Comparison of ENCODE assay signal across 1 cellular context in genomic region chr4:38223801-38224236, GRCh38.
TF ChIP-seq lines count a peak whose summit lies in the region.

No MANE protein-coding gene starts in this region.

TF ChIP-seq in HepG2, 621 proteins besides CTCF, POLR2A, EP300 and RAD21 (continued from another document and continues in another):
- TF ChIP-seq CERS6 (CRISPR knock-in tag; IDR thresholded peaks at IDR 0.05) (no peak), EHMT2 (IDR thresholded peaks at IDR 0.05; ENCODE audit: borderline replicate concordance, low read depth, low read length) (no peak), CREB1 (IDR thresholded peaks at IDR 0.05) (no peak), CREB1 (CRISPR knock-in tag; IDR thresholded peaks at IDR 0.05) (peak; percentile 72), ZFP91 (CRISPR knock-in tag; IDR thresholded peaks at IDR 0.05; ENCODE audit: borderline replicate concordance) (no peak), PRDM10 (CRISPR knock-in tag; IDR thresholded peaks at IDR 0.05; ENCODE audit: low read depth) (no peak), HCFC1 (IDR thresholded peaks at IDR 0.05; ENCODE audit: low read depth, low read length) (no peak), ZNF281 (CRISPR knock-in tag; IDR thresholded peaks at IDR 0.05; ENCODE audit: borderline replicate concordance) (no peak), SIX1 (CRISPR knock-in tag; IDR thresholded peaks at IDR 0.05; ENCODE audit: borderline replicate concordance) (no peak), ZNF670 (CRISPR knock-in tag; IDR thresholded peaks at IDR 0.05; ENCODE audit: borderline replicate concordance) (no peak), HNRNPH1 (optimal IDR thresholded peaks at IDR 0.05; ENCODE audit: low read depth, low read length) (no peak), ZNF260 (CRISPR knock-in tag; IDR thresholded peaks at IDR 0.05; ENCODE audit: borderline replicate concordance, low read depth) (no peak), IKZF4 (CRISPR knock-in tag; IDR thresholded peaks at IDR 0.05; ENCODE audit: borderline replicate concordance, low read depth, not compliant biosample characterization) (no peak), ZNF12 (CRISPR knock-in tag; IDR thresholded peaks at IDR 0.05) (no peak), POLR2G (IDR thresholded peaks at IDR 0.05; ENCODE audit: low read depth, low read length) (peak; percentile 57; the same call in 1 of the 2 replicates), PHF21A (CRISPR knock-in tag; IDR thresholded peaks at IDR 0.05) (0 out of 2 replicates have a peak, but pooled peaks have one; percentile 44), BHLHE40 (IDR thresholded peaks at IDR 0.05; ENCODE audit: low read length) (no peak), SP140L (CRISPR knock-in tag; IDR thresholded peaks at IDR 0.05; ENCODE audit: borderline replicate concordance) (no peak), YEATS2 (CRISPR knock-in tag; IDR thresholded peaks at IDR 0.05; ENCODE audit: borderline replicate concordance) (no peak), KLF6 (CRISPR knock-in tag; IDR thresholded peaks at IDR 0.05) (no peak), ZNF441 (CRISPR knock-in tag; IDR thresholded peaks at IDR 0.05; ENCODE audit: borderline replicate concordance) (no peak), AHDC1 (CRISPR knock-in tag; IDR thresholded peaks at IDR 0.05; ENCODE audit: borderline replicate concordance) (peak; percentile 22; the same call in 1 of the 2 replicates), POGZ (CRISPR knock-in tag; IDR thresholded peaks at IDR 0.05) (peak; percentile 48; the same call in 1 of the 2 replicates), YY1 (IDR thresholded peaks at IDR 0.05; ENCODE audit: insufficient read depth, insufficient replicate concordance, low read depth, low read length) (peak; percentile 7), HOMEZ (CRISPR knock-in tag; IDR thresholded peaks at IDR 0.05; ENCODE audit: low read depth) (peak; percentile 69; the same call in 1 of the 2 replicates), SALL2 (CRISPR knock-in tag; IDR thresholded peaks at IDR 0.05) (no peak), TCF7 (IDR thresholded peaks at IDR 0.05; ENCODE audit: low read depth) (peak; percentile 72), ZBTB7B (CRISPR knock-in tag; IDR thresholded peaks at IDR 0.05) (peak; percentile 58; the same call in 1 of the 2 replicates), ZNF343 (CRISPR knock-in tag; IDR thresholded peaks at IDR 0.05) (no peak), CHD2 (IDR thresholded peaks at IDR 0.05; ENCODE audit: low read depth, low read length) (no peak), TCF7L2 (IDR thresholded peaks at IDR 0.05; ENCODE audit: low read depth, low read length) (no peak)
- TF ChIP-seq, protein P1, sequence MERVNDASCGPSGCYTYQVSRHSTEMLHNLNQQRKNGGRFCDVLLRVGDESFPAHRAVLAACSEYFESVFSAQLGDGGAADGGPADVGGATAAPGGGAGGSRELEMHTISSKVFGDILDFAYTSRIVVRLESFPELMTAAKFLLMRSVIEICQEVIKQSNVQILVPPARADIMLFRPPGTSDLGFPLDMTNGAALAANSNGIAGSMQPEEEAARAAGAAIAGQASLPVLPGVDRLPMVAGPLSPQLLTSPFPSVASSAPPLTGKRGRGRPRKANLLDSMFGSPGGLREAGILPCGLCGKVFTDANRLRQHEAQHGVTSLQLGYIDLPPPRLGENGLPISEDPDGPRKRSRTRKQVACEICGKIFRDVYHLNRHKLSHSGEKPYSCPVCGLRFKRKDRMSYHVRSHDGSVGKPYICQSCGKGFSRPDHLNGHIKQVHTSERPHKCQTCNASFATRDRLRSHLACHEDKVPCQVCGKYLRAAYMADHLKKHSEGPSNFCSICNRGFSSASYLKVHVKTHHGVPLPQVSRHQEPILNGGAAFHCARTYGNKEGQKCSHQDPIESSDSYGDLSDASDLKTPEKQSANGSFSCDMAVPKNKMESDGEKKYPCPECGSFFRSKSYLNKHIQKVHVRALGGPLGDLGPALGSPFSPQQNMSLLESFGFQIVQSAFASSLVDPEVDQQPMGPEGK (CRISPR knock-in tag; IDR thresholded peaks at IDR 0.05) = no peak
- TF ChIP-seq, protein P2, sequence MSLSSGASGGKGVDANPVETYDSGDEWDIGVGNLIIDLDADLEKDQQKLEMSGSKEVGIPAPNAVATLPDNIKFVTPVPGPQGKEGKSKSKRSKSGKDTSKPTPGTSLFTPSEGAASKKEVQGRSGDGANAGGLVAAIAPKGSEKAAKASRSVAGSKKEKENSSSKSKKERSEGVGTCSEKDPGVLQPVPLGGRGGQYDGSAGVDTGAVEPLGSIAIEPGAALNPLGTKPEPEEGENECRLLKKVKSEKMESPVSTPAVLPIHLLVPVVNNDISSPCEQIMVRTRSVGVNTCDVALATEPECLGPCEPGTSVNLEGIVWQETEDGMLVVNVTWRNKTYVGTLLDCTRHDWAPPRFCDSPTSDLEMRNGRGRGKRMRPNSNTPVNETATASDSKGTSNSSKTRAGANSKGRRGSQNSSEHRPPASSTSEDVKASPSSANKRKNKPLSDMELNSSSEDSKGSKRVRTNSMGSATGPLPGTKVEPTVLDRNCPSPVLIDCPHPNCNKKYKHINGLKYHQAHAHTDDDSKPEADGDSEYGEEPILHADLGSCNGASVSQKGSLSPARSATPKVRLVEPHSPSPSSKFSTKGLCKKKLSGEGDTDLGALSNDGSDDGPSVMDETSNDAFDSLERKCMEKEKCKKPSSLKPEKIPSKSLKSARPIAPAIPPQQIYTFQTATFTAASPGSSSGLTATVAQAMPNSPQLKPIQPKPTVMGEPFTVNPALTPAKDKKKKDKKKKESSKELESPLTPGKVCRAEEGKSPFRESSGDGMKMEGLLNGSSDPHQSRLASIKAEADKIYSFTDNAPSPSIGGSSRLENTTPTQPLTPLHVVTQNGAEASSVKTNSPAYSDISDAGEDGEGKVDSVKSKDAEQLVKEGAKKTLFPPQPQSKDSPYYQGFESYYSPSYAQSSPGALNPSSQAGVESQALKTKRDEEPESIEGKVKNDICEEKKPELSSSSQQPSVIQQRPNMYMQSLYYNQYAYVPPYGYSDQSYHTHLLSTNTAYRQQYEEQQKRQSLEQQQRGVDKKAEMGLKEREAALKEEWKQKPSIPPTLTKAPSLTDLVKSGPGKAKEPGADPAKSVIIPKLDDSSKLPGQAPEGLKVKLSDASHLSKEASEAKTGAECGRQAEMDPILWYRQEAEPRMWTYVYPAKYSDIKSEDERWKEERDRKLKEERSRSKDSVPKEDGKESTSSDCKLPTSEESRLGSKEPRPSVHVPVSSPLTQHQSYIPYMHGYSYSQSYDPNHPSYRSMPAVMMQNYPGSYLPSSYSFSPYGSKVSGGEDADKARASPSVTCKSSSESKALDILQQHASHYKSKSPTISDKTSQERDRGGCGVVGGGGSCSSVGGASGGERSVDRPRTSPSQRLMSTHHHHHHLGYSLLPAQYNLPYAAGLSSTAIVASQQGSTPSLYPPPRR (CRISPR knock-in tag; IDR thresholded peaks at IDR 0.05; ENCODE audit: borderline replicate concordance) = peak; percentile 62; the same call in 1 of the 2 replicates
